In genomic region chr1:153608089-153608672, GRCh38 we compare ENCODE assay signal across 11 cellular contexts. TPM values are rescaled to one million over a fixed set of nuclear protein-coding genes. Genes with fewer than 3 reads are reported as not detected.
DNase-seq lines count a peak whose midpoint lies in the region; ATAC-seq and TF ChIP-seq lines count a peak whose summit lies in the region.
"Had no signal": no experiment of that assay in that cellular context is flagged by ENCODE, and none has a peak within 500 bp of the region (broad histone marks: within the 10 kb centered on the region; RNA-seq: fewer than 3 reads in every experiment).

No MANE protein-coding gene starts in this region.

- peak overlapping the region; percentile 86 for H4K91ac ChIP-seq in trophoblast cell (ENCODE audit: low read depth, low read length)

- no peaks in the 10 kb centered on the region for H3K4me1 Mint-ChIP-seq in CD8-positive, alpha-beta T cell (ENCODE audit: low read depth)
- H3K4me1 Mint-ChIP-seq: CD8-positive, alpha-beta memory T cell had no signal

- peaks cover 34% of the 10 kb centered on the region for H3K79me1 ChIP-seq in trophoblast cell (ENCODE audit: low read length)

- intact Hi-C loops in esophagus squamous epithelium (cut with DNase I): no loop called here
- intact Hi-C loops in CD8-positive, alpha-beta T cell (cut with DNase I, micrococcal nuclease): no loop called here

- H3K36me3 ChIP-seq in SJCRH30 (no peaks in the 10 kb centered on the region), esophagus squamous epithelium (peaks cover 14 to 49% (median 20%) of the 10 kb centered on the region in 3 donors), trophoblast cell (ENCODE audit: control insufficient read depth in 1 of 2, insufficient read depth in 2 of 2, low read length in 2 of 2) (no peaks in the 10 kb centered on the region)
- no peaks in the 10 kb centered on the region for H3K36me3 ChIP-seq in CD8-positive, alpha-beta T cell (ENCODE audit: insufficient read depth, low read length)

- peak overlapping the region; percentile 81 for H3K14ac ChIP-seq in trophoblast cell (ENCODE audit: low read length)

- no peaks in the 10 kb centered on the region for H3K36me3 Mint-ChIP-seq in CD8-positive, alpha-beta T cell
- H3K36me3 Mint-ChIP-seq: CD8-positive, alpha-beta memory T cell had no signal

- no peak for TF ChIP-seq CTCF in AG10803 (conservative IDR thresholded peaks at IDR 0.05; ENCODE audit: low read length)
- TF ChIP-seq CTCF in esophagus squamous epithelium (IDR thresholded peaks at IDR 0.05): no peak
- no peak for TF ChIP-seq CTCF in CD8-positive, alpha-beta T cell (IDR thresholded peaks at IDR 0.05)

- no peaks in the 10 kb centered on the region for H3K9me3 ChIP-seq in SJCRH30 (replicated peaks)
- no peaks in the 10 kb centered on the region for H3K9me3 ChIP-seq in esophagus squamous epithelium
- no peaks in the 10 kb centered on the region for H3K9me3 ChIP-seq in trophoblast cell (ENCODE audit: insufficient read depth, low read depth, low read length)
- H3K9me3 ChIP-seq in CD8-positive, alpha-beta T cell (ENCODE audit: low read length): no peaks in the 10 kb centered on the region

- peaks cover 3% of the 10 kb centered on the region for H3K79me2 ChIP-seq in trophoblast cell (ENCODE audit: control insufficient read depth, insufficient read depth, low read length, poor library complexity)

- peak overlapping the region; percentile 18 for H4K8ac ChIP-seq in trophoblast cell (ENCODE audit: low read depth, low read length)

- H2AK5ac ChIP-seq in trophoblast cell (ENCODE audit: low read length): peak overlapping the region; percentile 94

- POLR2A ChIA-PET in CD8-positive, alpha-beta T cell (lab: Charles Lee): no interaction called here

- WGBS in esophagus squamous epithelium, 2 donors: 33% methylated on average over 1 of the region's 7 CpGs; no CpG with 5 or more reads in 1 of the 2 donors
- WGBS in trophoblast cell (ENCODE audit: extremely low coverage, insufficient coverage, insufficient read length): no CpG with 5 or more reads among the region's 7 CpGs

- ATAC-seq in activated CD4-positive, CD25-positive, alpha-beta regulatory T cell treated with anti-CD3 and anti-CD28 coated beads, Interleukin-2, amount 50 U/mL, for 24 hours: no peak
- no peak for ATAC-seq in CD8-positive, alpha-beta T cell

- H3K4ac ChIP-seq in trophoblast cell (ENCODE audit: low read depth, low read length): peak overlapping the region; percentile 73

- H3K27me3 Mint-ChIP-seq in CD8-positive, alpha-beta T cell (ENCODE audit: low read depth): no peaks in the 10 kb centered on the region

- H2BK5ac ChIP-seq in trophoblast cell (ENCODE audit: low read depth, low read length, poor library complexity): peak overlapping the region; percentile 56

- H3K9me3 Mint-ChIP-seq in CD8-positive, alpha-beta T cell: no peaks in the 10 kb centered on the region
- H3K9me3 Mint-ChIP-seq: CD8-positive, alpha-beta memory T cell had no signal

- H3K23ac ChIP-seq in trophoblast cell (ENCODE audit: low read length): no peak overlapping the region

- peak overlapping the region; percentile 48 for H3K18ac ChIP-seq in trophoblast cell (ENCODE audit: low read length)

- DNase-seq in AG10803 (ENCODE audit: low read depth) (no peak), SJCRH30 (peak; percentile 31 to 52), esophagus squamous epithelium (lab: John Stamatoyannopoulos, UW) (no peak), trophoblast cell (peak; percentile 27 to 55), NCI-H187 (lab: John Stamatoyannopoulos, UW) (no peak)
- no peak for DNase-seq in CD8-positive, alpha-beta T cell
- DNase-seq in activated CD4-positive, alpha-beta T cell treated with anti-CD3 and anti-CD28 coated beads, Interleukin-2, amount 50 U/mL, for 4 hours: no peak
- DNase-seq: activated CD4-positive, CD25-positive, alpha-beta regulatory T cell; CD8-positive, alpha-beta memory T cell had no signal

- no peak overlapping the region for H4K12ac ChIP-seq in trophoblast cell (ENCODE audit: low read depth, low read length)

- peak overlapping the region; percentile 49 for H3K4me2 ChIP-seq in trophoblast cell (ENCODE audit: low read length)

- H3K27me3 ChIP-seq in SJCRH30 (no peaks in the 10 kb centered on the region), esophagus squamous epithelium (no peaks in the 10 kb centered on the region), trophoblast cell (ENCODE audit: insufficient read depth, low read length) (no peaks in the 10 kb centered on the region)
- no peaks in the 10 kb centered on the region for H3K27me3 ChIP-seq in CD8-positive, alpha-beta T cell (ENCODE audit: insufficient read depth, low read length)

- H2BK120ac ChIP-seq in trophoblast cell (ENCODE audit: insufficient read depth, low read length, poor library complexity): peak overlapping the region; percentile 92

- H2BK12ac ChIP-seq in trophoblast cell (ENCODE audit: low read length): peak overlapping the region; percentile 93

- H3K4me3 ChIP-seq in AG10803 (ENCODE audit: low read length): peak overlapping the region; percentile 67
- peak overlapping the region; percentile 40 for H3K4me3 ChIP-seq in SJCRH30
- H3K4me3 ChIP-seq in esophagus squamous epithelium: peak overlapping the region; percentile 54 to 76 (median 66)
- H3K4me3 ChIP-seq in trophoblast cell (ENCODE audit: low read depth, low read length): no peak overlapping the region
- no peak overlapping the region for H3K4me3 ChIP-seq in CD8-positive, alpha-beta T cell (ENCODE audit: low read depth, low read length)

- peaks cover 33% of the 10 kb centered on the region for H3K4me1 ChIP-seq in SJCRH30
- peaks cover 30 to 62% (median 41%) of the 10 kb centered on the region in 3 donors for H3K4me1 ChIP-seq in esophagus squamous epithelium
- H3K4me1 ChIP-seq in trophoblast cell (ENCODE audit: control insufficient read depth in 1 of 2, insufficient read depth in 2 of 2, low read length in 2 of 2): peaks cover 47 to 49% of the 10 kb centered on the region in 2 experiments
- H3K4me1 ChIP-seq in CD8-positive, alpha-beta T cell (ENCODE audit: insufficient read depth, low read length): no peaks in the 10 kb centered on the region

- H2AFZ ChIP-seq in trophoblast cell (ENCODE audit: insufficient read depth, low read length, poor library complexity): peak overlapping the region; percentile 27

- CTCF ChIA-PET in CD8-positive, alpha-beta T cell (lab: Charles Lee): no interaction called here

- no peak overlapping the region for H3K9ac ChIP-seq in trophoblast cell (ENCODE audit: low read length)

- peak overlapping the region; percentile 95 for H3K27ac ChIP-seq in SJCRH30
- H3K27ac ChIP-seq in esophagus squamous epithelium: peak overlapping the region; percentile 92 to 96 (median 94)
- H3K27ac ChIP-seq in trophoblast cell (ENCODE audit: low read depth, low read length): peak overlapping the region; percentile 65
- H3K27ac ChIP-seq in CD8-positive, alpha-beta T cell (ENCODE audit: low read depth, low read length): no peak overlapping the region

- H3K4me3 Mint-ChIP-seq in CD8-positive, alpha-beta T cell: no peak overlapping the region
- H3K4me3 Mint-ChIP-seq: CD8-positive, alpha-beta memory T cell had no signal

- no peak overlapping the region for H3K27ac Mint-ChIP-seq in CD8-positive, alpha-beta T cell
- H3K27ac Mint-ChIP-seq: CD8-positive, alpha-beta memory T cell had no signal

- TF ChIP-seq POLR2A in esophagus squamous epithelium (IDR thresholded peaks at IDR 0.05): no peak

RNA-seq across cellular contexts. Expression of gene S100A16, which starts 4.8 kb away (rescaled TPM):
- 46.6 and 50.7 TPM in 2 replicates for total RNA-seq in SJCRH30 (2014; rRNA removed; shearing (Covaris generic))
- total RNA-seq in esophagus squamous epithelium: 1,000 to 10,000 TPM; 1,372 to 2,409 (median 2,158) TPM
- 48.3 and 48.6 TPM in 2 replicates for polyA plus RNA-seq in trophoblast cell (2013)
- not detected for total RNA-seq in CD8-positive, alpha-beta T cell
- total RNA-seq: CD8-positive, alpha-beta memory T cell had no signal
- polyA plus RNA-seq: CD8-positive, alpha-beta memory T cell had no signal

RNA-seq across cellular contexts. Expression of gene S100A14, which starts 7.9 kb away (rescaled TPM):
- total RNA-seq in SJCRH30 (2014; rRNA removed; shearing (Covaris generic)): not detected in 2 replicates
- total RNA-seq in esophagus squamous epithelium: 1,000 to 10,000 TPM; 1,580 to 2,481 (median 2,030) TPM
- 20.0 and 21.0 TPM in 2 replicates for polyA plus RNA-seq in trophoblast cell (2013)
- not detected for total RNA-seq in CD8-positive, alpha-beta T cell
- total RNA-seq: CD8-positive, alpha-beta memory T cell; NCI-H460 had no signal
- polyA plus RNA-seq: CD8-positive, alpha-beta memory T cell had no signal

RNA-seq across cellular contexts. Expression of gene S100A13, which starts 19.1 kb away (rescaled TPM):
- total RNA-seq in SJCRH30 (2014; rRNA removed; shearing (Covaris generic)): 100 and 113 TPM in 2 replicates
- total RNA-seq in esophagus squamous epithelium: 10 to 100 TPM; 44.4 to 63.3 (median 55.7) TPM
- 409 and 437 TPM in 2 replicates for polyA plus RNA-seq in trophoblast cell (2013)
- total RNA-seq in CD8-positive, alpha-beta T cell: 1 to 10 TPM; 3.9 to 4.9 TPM

RNA-seq across cellular contexts. Expression of gene S100A1, which starts 20.1 kb away (rescaled TPM):
- total RNA-seq in SJCRH30 (2014; rRNA removed; shearing (Covaris generic)): 3.6 and 4.4 TPM in 2 replicates
- 1 to 10 TPM in 1 of 4 donors, not detected in 3; 1.8 TPM for total RNA-seq in esophagus squamous epithelium
- 0.93 and 1.2 TPM in 2 replicates for polyA plus RNA-seq in trophoblast cell (2013)
- not detected for total RNA-seq in CD8-positive, alpha-beta T cell
- total RNA-seq: CD8-positive, alpha-beta memory T cell; NCI-H460 had no signal

RNA-seq across cellular contexts. Expression of gene CHTOP, which starts 25.7 kb away (rescaled TPM):
- total RNA-seq in SJCRH30 (2014; rRNA removed; shearing (Covaris generic)): 60.2 and 68.2 TPM in 2 replicates
- total RNA-seq in esophagus squamous epithelium: 10 to 100 TPM; 35.0 to 58.9 (median 47.3) TPM
- polyA plus RNA-seq in trophoblast cell (2013): 72.8 and 73.0 TPM in 2 replicates
- 10 to 100 TPM; 79.1 to 81.2 TPM for total RNA-seq in CD8-positive, alpha-beta T cell

Comparison
In these comparisons a context has a peak if more than half of its experiments do, and no peak if none do; other contexts are left out.
1. DNase-seq: peak in SJCRH30 (2 of 2) and trophoblast cell (2 of 2); none in AG10803 (single experiment), esophagus squamous epithelium (single experiment), NCI-H187 (0 of 2), CD8-positive, alpha-beta T cell (0 of 7) and activated CD4-positive, alpha-beta T cell treated with anti-CD3 and anti-CD28 coated beads, Interleukin-2, amount 50 U/mL, for 4 hours (0 of 2).
2. H3K4me3 ChIP-seq: peak in AG10803 (single experiment), SJCRH30 (single experiment) and esophagus squamous epithelium (4 of 4); none in trophoblast cell (single experiment) and CD8-positive, alpha-beta T cell (single experiment).
3. RNA of gene S100A16, which starts 4.8 kb away (total RNA-seq): 1,372 to 2,409 TPM in esophagus squamous epithelium and 46.6 to 50.7 TPM in SJCRH30; not detected in CD8-positive, alpha-beta T cell; every median in the first group is over 10 times any median in the second.
4. RNA of gene S100A14, which starts 7.9 kb away (total RNA-seq): 1,580 to 2,481 TPM in esophagus squamous epithelium; not detected in SJCRH30 and not detected in CD8-positive, alpha-beta T cell; every median in the first group is over 1,000 times any median in the second.
5. RNA of gene S100A13, which starts 19.1 kb away (total RNA-seq): 100 to 113 TPM in SJCRH30 and 44.4 to 63.3 TPM in esophagus squamous epithelium; 3.9 to 4.9 TPM in CD8-positive, alpha-beta T cell; every median in the first group is over 4 times any median in the second.